8 cellular contexts compared by ENCODE assay signal in genomic region chr17:29592850-29593545, GRCh38. TPM values are rescaled to one million over a fixed set of nuclear protein-coding genes. Genes with fewer than 3 reads are reported as not detected.
A peak's percentile ranks its signal among the peaks of the same experiment; 100 is the strongest.
DNase-seq lines count a peak whose midpoint lies in the region; ATAC-seq, FAIRE-seq and TF ChIP-seq lines count a peak whose summit lies in the region.

Gene ANKRD13B, plus strand, starts transcription at chr17:29593132. Its CDS starts 490 bp downstream, at chr17:29593622.

- H3K4me1 ChIP-seq in PC-3 (ENCODE audit: insufficient read depth, low read length) (peaks cover 46% of the 10 kb centered on the region), K562 (replicated peaks in 1 of 2; ENCODE audit: control insufficient read depth in 2 of 2, insufficient read depth in 2 of 2, low read length in 2 of 2) (peaks cover 44 to 88% of the 10 kb centered on the region in 2 experiments), kidney (ENCODE audit: control insufficient read depth in 1 of 2, insufficient read depth in 1 of 2, low read depth in 1 of 2, low read length in 2 of 2) (peaks cover 21 to 39% of the 10 kb centered on the region in 2 donors)

- no peak for TF ChIP-seq POLR2A in K562 (conservative IDR thresholded peaks at IDR 0.05)

- H4K20me1 ChIP-seq in PC-3 (ENCODE audit: low read length) (no peaks in the 10 kb centered on the region), K562 (replicated peaks; ENCODE audit: control insufficient read depth, insufficient read depth, low read length) (peaks cover 12% of the 10 kb centered on the region)

- H3K27me3 ChIP-seq in PC-3 (ENCODE audit: low read length) = no peaks in the 10 kb centered on the region
- no peaks in the 10 kb centered on the region for H3K27me3 ChIP-seq in K562 (ENCODE audit: control insufficient read depth in 2 of 2, insufficient read depth in 2 of 2, low read length in 2 of 2)

- BruUV-seq in PC-3 (replicated peaks; lab: Mats Ljungman, UMichigan) (no TSS peak), K562 (replicated peaks; lab: Mats Ljungman, UMichigan) (no TSS peak)

- FAIRE-seq in K562 (lab: Jason Lieb, UNC) (no peak), kidney (lab: Jason Lieb, UNC) (no peak)

- TF ChIP-seq RAD21 in K562 (CRISPR knock-in tag; conservative IDR thresholded peaks at IDR 0.05 in 1 of 2, IDR thresholded peaks at IDR 0.05 in 1 of 2) = no peak

- H3K79me2 ChIP-seq in PC-3 (ENCODE audit: low read length) (peaks cover 18% of the 10 kb centered on the region), K562 (ENCODE audit: control insufficient read depth, insufficient read depth, low read length) (peaks cover 16% of the 10 kb centered on the region)

- no peak for TF ChIP-seq CTCF in HFF-Myc (IDR thresholded peaks at IDR 0.05; ENCODE audit: low read depth, low read length, missing control alignments)
- no peak for TF ChIP-seq CTCF in PC-3 (conservative IDR thresholded peaks at IDR 0.05; ENCODE audit: low read depth, low read length)
- TF ChIP-seq CTCF in K562 (IDR thresholded peaks at IDR 0.05 in 2 of 3, conservative IDR thresholded peaks at IDR 0.05 in 1 of 3; ENCODE audit: insufficient read depth in 2 of 3, low read depth in 1 of 3, low read length in 3 of 3) = no peak
- TF ChIP-seq CTCF in kidney (IDR thresholded peaks at IDR 0.05; ENCODE audit: borderline replicate concordance, extremely low read depth, insufficient read depth) = no peak

- H3K27ac ChIP-seq in PC-3 (ENCODE audit: low read length) (0 out of 2 replicates have a peak within 1 kb of the TSS, but pooled peaks have one; percentile 8), K562 (ENCODE audit: extremely low read depth, low read depth, low read length) (peak within 1 kb of the TSS; percentile 47; the same call in 1 of the 3 replicates), kidney (ENCODE audit: low read depth in 2 of 2, low read length in 2 of 2) (no peak within 1 kb of the TSS)

- no peak for TF ChIP-seq EP300 in K562 (IDR thresholded peaks at IDR 0.05; ENCODE audit: low read length)

- WGBS in K562 (ENCODE audit: insufficient coverage, low coverage, missing lambda C conversion rate) = 1% methylated on average over 26 of the region's 94 CpGs

- H3K4me2 ChIP-seq in PC-3 (ENCODE audit: low read length) = peak within 1 kb of the TSS; percentile 89
- peak within 1 kb of the TSS; percentile 83 for H3K4me2 ChIP-seq in K562 (ENCODE audit: insufficient read depth, low read length)

- in situ Hi-C loops in K562 (cut with MboI) = no loop called here

- H3K4me3 ChIP-seq in HFF-Myc (replicated peaks; ENCODE audit: low read depth, low read length) (peak within 1 kb of the TSS; percentile 59), PC-3 (ENCODE audit: low read length) (peak within 1 kb of the TSS; percentile 75), K562 (peak within 1 kb of the TSS; percentile 63), kidney (ENCODE audit: low read length in 2 of 2) (peak within 1 kb of the TSS; percentile 32 to 54)

- no peaks in the 10 kb centered on the region for H3F3A ChIP-seq in PC-3 (ENCODE audit: low read length, unreplicated experiment)

- ATAC-seq in PC-3 (no peak), K562 (peak; percentile 14), HG03342 (IDR thresholded peaks at IDR 0.05; ENCODE audit: unreplicated experiment) (no peak), GM21528 (IDR thresholded peaks at IDR 0.05; ENCODE audit: low FRiP score, unreplicated experiment) (no peak)

- POLR2A ChIA-PET in PC-3 (lab: Charles Lee; ENCODE audit: unreplicated experiment) = no interaction called here
- POLR2A ChIA-PET in K562 (lab: Yijun Ruan, JAX) = interaction anchor here (0.9 kb wide), 1 partner anchor 56 kb away, joined by 3 read pairs; no protein-coding TSS in a partner anchor

- no peaks in the 10 kb centered on the region for H3K9me2 ChIP-seq in PC-3 (replicated peaks; ENCODE audit: low read length)

- H3K9ac ChIP-seq in PC-3 (ENCODE audit: low read length) (peak within 1 kb of the TSS; percentile 51), K562 (ENCODE audit: insufficient read depth in 1 of 2, low read depth in 2 of 2, low read length in 2 of 2) (peak within 1 kb of the TSS; percentile 32 to 91; a peak in 3 of 4 replicates), kidney (ENCODE audit: low read length in 2 of 2) (peak within 1 kb of the TSS in 1 of 2 donors; percentile 31)

- intact Hi-C loops in PC-3 (cut with micrococcal nuclease) (no loop called here), K562 (cut with micrococcal nuclease) (loop anchor here (2.0 to 5.0 kb wide), 2 partner anchors 201 to 222 kb away; partner anchors contain the start of gene TAOK1), kidney (cut with DNase I) (no loop called here)

- H2AFZ ChIP-seq in PC-3 (ENCODE audit: low read length) (peak within 1 kb of the TSS; percentile 86), K562 (ENCODE audit: low read depth, low read length) (peak within 1 kb of the TSS; percentile 95)

- H3K9me1 ChIP-seq in K562 (ENCODE audit: control insufficient read depth, insufficient read depth, low read length) = peaks cover 4% of the 10 kb centered on the region

- CTCF ChIA-PET in PC-3 (lab: Charles Lee) = interaction anchor here (1.6 to 2.5 kb wide), 2 partner anchors 25 to 223 kb away, joined by 6 to 26 read pairs; no protein-coding TSS in a partner anchor
- CTCF ChIA-PET in K562 (lab: Yijun Ruan, JAX; ENCODE audit: low intra/inter-chr PET ratio) = interaction anchor here (0.6 to 2.3 kb wide), 5 partner anchors 223 to 469 kb away, joined by 3 to 19 read pairs (median 3); no protein-coding TSS in a partner anchor

- H3K36me3 ChIP-seq in PC-3 (ENCODE audit: low read depth, low read length) = no peaks in the 10 kb centered on the region
- H3K36me3 ChIP-seq in K562 (ENCODE audit: control insufficient read depth, insufficient read depth, low read length) = no peaks in the 10 kb centered on the region
- H3K36me3 ChIP-seq in kidney (ENCODE audit: control insufficient read depth in 1 of 2, insufficient read depth in 2 of 2, low read length in 2 of 2) = no peaks in the 10 kb centered on the region

- no peaks in the 10 kb centered on the region for H3K9me3 ChIP-seq in PC-3 (ENCODE audit: low read length)
- no peaks in the 10 kb centered on the region for H3K9me3 ChIP-seq in K562 (replicated peaks; ENCODE audit: control insufficient read depth, insufficient read depth, low read depth, low read length)
- no peaks in the 10 kb centered on the region for H3K9me3 ChIP-seq in kidney (ENCODE audit: control insufficient read depth in 1 of 2, low read length in 2 of 2)

- DNase-seq in C1 segment of cervical spinal cord (lab: John Stamatoyannopoulos, UW) (peak in 11 of 14 donors; percentile 35 to 83 (median 61)), HFF-Myc (ENCODE audit: extremely low read depth, low read depth) (no peak), PC-3 (no peak), K562 (ENCODE audit: extremely low read depth in 1 of 4, low spot score in 3 of 4) (peak; percentile 65 to 68 (median 66)), kidney (no peak)
- peak; percentile 44 for DNase-seq in stimulated activated CD4-positive, alpha-beta T cell treated with anti-CD3 and anti-CD28 coated beads, Interleukin-1b, Interleukin-23, amount 100 ng/mL, for 48 hours

TF ChIP-seq in K562, 482 proteins besides CTCF, POLR2A, EP300 and RAD21 (continues in another document):
- TF ChIP-seq MBD2 (IDR thresholded peaks at IDR 0.05; ENCODE audit: borderline replicate concordance, low read depth) = 0 out of 2 replicates have a peak, but pooled peaks have one; percentile 24
- TF ChIP-seq, protein P1, sequence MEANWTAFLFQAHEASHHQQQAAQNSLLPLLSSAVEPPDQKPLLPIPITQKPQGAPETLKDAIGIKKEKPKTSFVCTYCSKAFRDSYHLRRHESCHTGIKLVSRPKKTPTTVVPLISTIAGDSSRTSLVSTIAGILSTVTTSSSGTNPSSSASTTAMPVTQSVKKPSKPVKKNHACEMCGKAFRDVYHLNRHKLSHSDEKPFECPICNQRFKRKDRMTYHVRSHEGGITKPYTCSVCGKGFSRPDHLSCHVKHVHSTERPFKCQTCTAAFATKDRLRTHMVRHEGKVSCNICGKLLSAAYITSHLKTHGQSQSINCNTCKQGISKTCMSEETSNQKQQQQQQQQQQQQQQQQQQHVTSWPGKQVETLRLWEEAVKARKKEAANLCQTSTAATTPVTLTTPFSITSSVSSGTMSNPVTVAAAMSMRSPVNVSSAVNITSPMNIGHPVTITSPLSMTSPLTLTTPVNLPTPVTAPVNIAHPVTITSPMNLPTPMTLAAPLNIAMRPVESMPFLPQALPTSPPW (CRISPR knock-in tag; IDR thresholded peaks at IDR 0.05) = peak; percentile 46
- TF ChIP-seq EP400 (IDR thresholded peaks at IDR 0.05) = no peak
- TF ChIP-seq GATAD2B (IDR thresholded peaks at IDR 0.05; ENCODE audit: borderline replicate concordance) = peak; percentile 60; the same call in 1 of the 2 replicates
- peak in 1 of 2 experiments; percentile 45; a peak in 1 of 4 replicates for TF ChIP-seq RCOR1 (IDR thresholded peaks at IDR 0.05; ENCODE audit: borderline replicate concordance in 1 of 2, low read depth in 2 of 2, low read length in 2 of 2)
- no peak for TF ChIP-seq CBX3 (IDR thresholded peaks at IDR 0.05; ENCODE audit: borderline replicate concordance in 1 of 2, low read length in 2 of 2)
- TF ChIP-seq CXXC5 (CRISPR knock-in tag; IDR thresholded peaks at IDR 0.05) = peak; percentile 88
- TF ChIP-seq GABPA (tag; conservative IDR thresholded peaks at IDR 0.05; ENCODE audit: low read depth) = 0 out of 2 replicates have a peak, but pooled peaks have one; percentile 36

RNA-seq across cellular contexts. Expression of gene ANKRD13B, which starts in this region (rescaled TPM):
- total RNA-seq in PC-3 (2014; rRNA removed) (11.2 and 11.5 TPM in 2 replicates), K562 (2014; rRNA removed) (15.8 and 17.1 TPM in 2 replicates), K562 (2014; rRNA removed; fragmentation: Illumina TruSeq; extraction: Trizol) (2.5 and 3.5 TPM in 2 replicates), K562 (2015; rRNA removed; fragmentation: Illumina TruSeq; extraction: Trizol) (4.3 and 5.0 TPM in 2 replicates), K562 (2021) (22.3 and 28.1 TPM in 2 replicates), kidney (3.3 TPM)
- 17.2 and 53.9 TPM in 2 replicates for total RNA-seq in K562 (2011; cell fraction: chromatin; rRNA removed; ENCODE audit: low replicate concordance)
- total RNA-seq in K562 (2011; cell fraction: nucleolus; rRNA removed) = 37.9 and 41.4 TPM in 2 replicates
- total RNA-seq in K562 (2011; cell fraction: nucleoplasm; rRNA removed) = 20.8 and 22.1 TPM in 2 replicates
- polyA plus RNA-seq in K562 (2011; rRNA removed) (4.6 and 6.5 TPM in 2 replicates), K562 (2014; fragmentation: Illumina TruSeq; extraction: Trizol) (10.3 and 11.7 TPM in 2 replicates), K562 (2014; fragmentation: Nextera tagmentation; extraction: Ambion mirVana) (under 1 TPM; 0.15 to 0.59 TPM), K562 (2014; rRNA removed) (14.2 and 15.6 TPM in 2 replicates), kidney (ENCODE audit: insufficient read depth, low read depth, low replicate concordance) (2.8 TPM)
- 3.9 and 14.6 TPM in 2 replicates for polyA plus RNA-seq in K562 (2011; cell fraction: cytosol; rRNA removed)
- 28.4 and 73.6 TPM in 2 replicates for polyA plus RNA-seq in K562 (2011; cell fraction: nucleus; rRNA removed)
- 9.4 and 11.3 TPM in 2 replicates for polyA plus RNA-seq in K562 (2012)
- 2.5 and 3.7 TPM in 2 replicates for polyA minus RNA-seq in K562 (2011; rRNA and poly(A)+ RNA removed)
- polyA minus RNA-seq in K562 (2011; cell fraction: cytosol; rRNA and poly(A)+ RNA removed) = 8.7 and 9.4 TPM in 2 replicates
- 11.3 and 11.8 TPM in 2 replicates for polyA minus RNA-seq in K562 (2011; cell fraction: nucleus; rRNA and poly(A)+ RNA removed)

Comparison
In these comparisons a context has a peak if more than half of its experiments do, and no peak if none do; other contexts are left out.
1. DNase-seq: peak in C1 segment of cervical spinal cord (11 of 14), K562 (4 of 4) and stimulated activated CD4-positive, alpha-beta T cell treated with anti-CD3 and anti-CD28 coated beads, Interleukin-1b, Interleukin-23, amount 100 ng/mL, for 48 hours (single experiment); none in HFF-Myc (single experiment), PC-3 (single experiment) and kidney (single experiment).
2. H3K27ac ChIP-seq: peak in PC-3 (single experiment) and K562 (single experiment); none in kidney (0 of 2).
3. Peak in every context shown above with its lines, with median percentiles within 50 percentile points of each other: H3K4me3 ChIP-seq.